ENCODE assay signal across 25 cellular contexts in genomic region chr7:132377043-132377442, GRCh38.
DNase-seq lines count a peak whose midpoint lies in the region; ATAC-seq and TF ChIP-seq lines count a peak whose summit lies in the region.
"Had no signal": no experiment of that assay in that cellular context is flagged by ENCODE, and none has a peak within 500 bp of the region (broad histone marks: within the 10 kb centered on the region; RNA-seq: fewer than 3 reads in every experiment).

No MANE protein-coding gene starts in this region.

- POLR2A ChIA-PET in HEK293T (lab: Yijun Ruan, JAX): no interaction called here

- ATAC-seq in Right ventricle myocardium superior (ENCODE audit: poor library complexity): peak; percentile 30
- no peak for ATAC-seq in Right ventricle myocardium inferior
- ATAC-seq in mucosa of descending colon: peak; percentile 65
- ATAC-seq in GM21423 (IDR thresholded peaks at IDR 0.05; ENCODE audit: unreplicated experiment): no peak
- ATAC-seq: esophagus mucosa; naive thymus-derived CD4-positive, alpha-beta T cell; PC-3 had no signal

- H3K4me1 ChIP-seq in mucosa of descending colon (ENCODE audit: low read depth): peaks cover 27% of the 10 kb centered on the region

- CTCF ChIA-PET in HEK293T (lab: Yijun Ruan, JAX): no interaction called here

- DNase-seq in Right ventricle myocardium superior (no peak), Right ventricle myocardium inferior (ENCODE audit: missing footprints) (no peak), fibroblast of peridontal ligament (ENCODE audit: extremely low read depth) (peak; percentile 18), mucosa of descending colon (no peak), type B pancreatic cell (ENCODE audit: extremely low spot score, unreplicated experiment) (no peak), HEK293T (ENCODE audit: extremely low spot score) (no peak), LoVo (ENCODE audit: low spot score) (no peak)
- DNase-seq: 8988T; activated CD4-positive, alpha-beta memory T cell treated with anti-CD3 and anti-CD28 coated beads for 36 hours; activated effector memory CD4-positive, alpha-beta T cell treated with Interleukin-2 at 50 U/mL for 16 hours; activated naive CD8-positive, alpha-beta T cell treated with anti-CD3 and anti-CD28 coated beads, Interleukin-2, amount 10 ng/mL, durations not matched to agents 7 days and 5 days; CD8-positive, alpha-beta memory T cell; effector memory CD4-positive, alpha-beta T cell; KG1; kidney glomerular epithelial cell; mesenchymal stem cell; naive thymus-derived CD4-positive, alpha-beta T cell; NCI-H146; NCI-H510A; PC-3; SHP77 treated with DMSO at 0.1 percent for 48 hours; stimulated activated naive CD4-positive, alpha-beta T cell treated with Interleukin-2 at 50 U/mL for 16 hours; thyroid gland had no signal

- H3K27ac Mint-ChIP-seq in type B pancreatic cell: peak overlapping the region; percentile 7
- H3K27ac Mint-ChIP-seq: activated CD4-positive, alpha-beta memory T cell treated with anti-CD3 and anti-CD28 coated beads for 36 hours; activated naive CD8-positive, alpha-beta T cell treated with anti-CD3 and anti-CD28 coated beads, Interleukin-2, amount 10 ng/mL, durations not matched to agents 7 days and 5 days; naive thymus-derived CD4-positive, alpha-beta T cell had no signal

- no peak for TF ChIP-seq CTCF in mucosa of descending colon (IDR thresholded peaks at IDR 0.05)
- no peak for TF ChIP-seq CTCF in type B pancreatic cell (conservative IDR thresholded peaks at IDR 0.05)

- peaks cover 5% of the 10 kb centered on the region for H3K27me3 Mint-ChIP-seq in type B pancreatic cell

- H3K4me1 Mint-ChIP-seq in type B pancreatic cell (ENCODE audit: unreplicated experiment): peaks cover 37% of the 10 kb centered on the region
- H3K4me1 Mint-ChIP-seq: CD8-positive, alpha-beta memory T cell had no signal

- H3K36me3 Mint-ChIP-seq in type B pancreatic cell: no peaks in the 10 kb centered on the region
- H3K36me3 Mint-ChIP-seq: activated CD4-positive, alpha-beta memory T cell treated with anti-CD3 and anti-CD28 coated beads for 36 hours; CD8-positive, alpha-beta memory T cell had no signal

- no peak overlapping the region for H3K4me3 ChIP-seq in mucosa of descending colon
- H3K4me3 ChIP-seq: thyroid gland had no signal

- intact Hi-C loops in Right ventricle myocardium superior (cut with DNase I) (no loop called here), Right ventricle myocardium inferior (cut with DNase I) (loop anchor here (5.0 kb wide), 1 partner anchor 45 kb away; no protein-coding TSS in a partner anchor), mucosa of descending colon (cut with DNase I, micrococcal nuclease) (no loop called here)

- H3K36me3 ChIP-seq in mucosa of descending colon (ENCODE audit: low read depth): no peaks in the 10 kb centered on the region
- H3K36me3 ChIP-seq: thyroid gland had no signal

- no peak overlapping the region for H3K4me3 Mint-ChIP-seq in type B pancreatic cell
- H3K4me3 Mint-ChIP-seq: activated CD4-positive, alpha-beta memory T cell treated with anti-CD3 and anti-CD28 coated beads for 36 hours; activated naive CD8-positive, alpha-beta T cell treated with anti-CD3 and anti-CD28 coated beads, Interleukin-2, amount 10 ng/mL, durations not matched to agents 7 days and 5 days; CD8-positive, alpha-beta memory T cell; naive thymus-derived CD4-positive, alpha-beta T cell had no signal

- no peaks in the 10 kb centered on the region for H3K9me3 Mint-ChIP-seq in type B pancreatic cell
- H3K9me3 Mint-ChIP-seq: activated CD4-positive, alpha-beta memory T cell treated with anti-CD3 and anti-CD28 coated beads for 36 hours; activated naive CD8-positive, alpha-beta T cell treated with anti-CD3 and anti-CD28 coated beads, Interleukin-2, amount 10 ng/mL, durations not matched to agents 7 days and 5 days; CD8-positive, alpha-beta memory T cell; naive thymus-derived CD4-positive, alpha-beta T cell had no signal

- H3K9me3 ChIP-seq in mucosa of descending colon: no peaks in the 10 kb centered on the region
- H3K9me3 ChIP-seq: thyroid gland had no signal

TF ChIP-seq in HEK293T, 16 proteins besides CTCF, POLR2A, EP300 and RAD21:
- TF ChIP-seq LEF1 (IDR thresholded peaks at IDR 0.05; ENCODE audit: borderline replicate concordance) (no peak), L3MBTL2 (conservative IDR thresholded peaks at IDR 0.05) (no peak), PKNOX1 (IDR thresholded peaks at IDR 0.05) (no peak), ELF4 (IDR thresholded peaks at IDR 0.05) (no peak), FOXM1 (IDR thresholded peaks at IDR 0.05; ENCODE audit: borderline replicate concordance) (no peak), BHLHE40 (IDR thresholded peaks at IDR 0.05; ENCODE audit: borderline replicate concordance) (no peak), CTBP1 (IDR thresholded peaks at IDR 0.05; ENCODE audit: borderline replicate concordance) (no peak)

Comparison
In these comparisons a context has a peak if more than half of its experiments do, and no peak if none do; other contexts are left out.
1. ATAC-seq: peak in Right ventricle myocardium superior (single experiment) and mucosa of descending colon (single experiment); none in Right ventricle myocardium inferior (single experiment) and GM21423 (single experiment).